14 cellular contexts compared by ENCODE assay signal in genomic region chr5:127856310-127856709, GRCh38.
DNase-seq lines count a peak whose midpoint lies in the region; ATAC-seq and TF ChIP-seq lines count a peak whose summit lies in the region.
"Had no signal": no experiment of that assay in that cellular context is flagged by ENCODE, and none has a peak within 500 bp of the region (broad histone marks: within the 10 kb centered on the region; RNA-seq: fewer than 3 reads in every experiment).

No MANE protein-coding gene starts in this region.

- no peaks in the 10 kb centered on the region for H3K27me3 ChIP-seq in body of pancreas

- TF ChIP-seq CTCF in body of pancreas (IDR thresholded peaks at IDR 0.05): no peak

- no peaks in the 10 kb centered on the region for H3K36me3 ChIP-seq in body of pancreas (replicated peaks in 1 of 2; ENCODE audit: insufficient read depth in 1 of 2, low read depth in 2 of 2)

- intact Hi-C loops in body of pancreas (cut with DNase I) (no loop called here), sciatic nerve (cut with DNase I) (no loop called here)

- TF ChIP-seq POLR2A in GM18505 (IDR thresholded peaks at IDR 0.05; ENCODE audit: borderline replicate concordance, extremely low read depth, insufficient read depth, insufficient read length) (no peak), body of pancreas (IDR thresholded peaks at IDR 0.05) (no peak)

- peak overlapping the region in 2 of 4 donors; percentile 7 to 18 for H3K27ac ChIP-seq in body of pancreas

- ATAC-seq in GM18505 (IDR thresholded peaks at IDR 0.05; ENCODE audit: unreplicated experiment): peak; percentile 69
- ATAC-seq in GM21381 (IDR thresholded peaks at IDR 0.05; ENCODE audit: unreplicated experiment): peak; percentile 84
- peak; percentile 92 for ATAC-seq in HG03135 (IDR thresholded peaks at IDR 0.05; ENCODE audit: unreplicated experiment)
- peak; percentile 48 for ATAC-seq in body of pancreas
- ATAC-seq in sciatic nerve: no peak
- ATAC-seq: T-helper 17 cell had no signal

- H3K9me3 ChIP-seq in body of pancreas: no peaks in the 10 kb centered on the region

- DNase-seq in body of pancreas: peak in 2 of 4 donors; percentile 11 to 13
- DNase-seq in hepatic stellate cell (ENCODE audit: low spot score): no peak
- DNase-seq in sciatic nerve (ENCODE audit: low spot score): no peak
- no peak for DNase-seq in DMS79 treated with DMSO at 0.1 percent for 48 hours (lab: John Stamatoyannopoulos, UW)
- DNase-seq in SKM-1 (lab: John Stamatoyannopoulos, UW; ENCODE audit: unreplicated experiment): no peak
- DNase-seq: amygdala; effector memory CD4-positive, alpha-beta T cell; mammary epithelial cell; NCI-H1105; stimulated activated CD4-positive, alpha-beta T cell treated with anti-CD3 and anti-CD28 coated beads, Interleukin-4, amount 100 ng/mL, for 4 hours; T-helper 17 cell had no signal

- H3K4me1 ChIP-seq in body of pancreas: peaks cover 9% of the 10 kb centered on the region

- no peak overlapping the region for H3K4me3 ChIP-seq in body of pancreas
